In genomic region chr2:108776475-108776874, GRCh38 we compare ENCODE assay signal across 1 cellular context.
TF ChIP-seq lines count a peak whose summit lies in the region.

No MANE protein-coding gene starts in this region.

TF ChIP-seq in GM12878, 131 proteins besides CTCF, POLR2A, EP300 and RAD21 (continued from another document and continues in another):
- no peak for TF ChIP-seq PBX3 (IDR thresholded peaks at IDR 0.05; ENCODE audit: insufficient replicate concordance, low read depth, low read length)
- TF ChIP-seq PRDM15 (CRISPR knock-in tag; IDR thresholded peaks at IDR 0.05) = no peak
- TF ChIP-seq SREBF2 (IDR thresholded peaks at IDR 0.05; ENCODE audit: low read length) = no peak
- peak; percentile 35; the same call in 1 of the 2 replicates for TF ChIP-seq JUND (IDR thresholded peaks at IDR 0.05; ENCODE audit: low read depth, low read length)
- TF ChIP-seq TBL1XR1 (IDR thresholded peaks at IDR 0.05; ENCODE audit: low read depth, low read length) = peak; percentile 95
- no peak for TF ChIP-seq HDAC6 (IDR thresholded peaks at IDR 0.05; ENCODE audit: unreplicated experiment)
- no peak for TF ChIP-seq BRCA1 (IDR thresholded peaks at IDR 0.05; ENCODE audit: low read depth, low read length)
- TF ChIP-seq BACH1 (IDR thresholded peaks at IDR 0.05; ENCODE audit: borderline replicate concordance) = no peak
- no peak for TF ChIP-seq ZSCAN29 (IDR thresholded peaks at IDR 0.05)
- TF ChIP-seq RFX5 (IDR thresholded peaks at IDR 0.05; ENCODE audit: low read depth, low read length) = no peak
- TF ChIP-seq ZNF687 (IDR thresholded peaks at IDR 0.05) = 0 out of 2 replicates have a peak, but pooled peaks have one; percentile 16
- no peak for TF ChIP-seq CEBPZ (IDR thresholded peaks at IDR 0.05; ENCODE audit: low read depth, low read length)
- no peak for TF ChIP-seq KDM1A (IDR thresholded peaks at IDR 0.05; ENCODE audit: borderline replicate concordance)
- no peak for TF ChIP-seq NRF1 (conservative IDR thresholded peaks at IDR 0.05; ENCODE audit: low read depth, low read length)
- TF ChIP-seq RB1 (IDR thresholded peaks at IDR 0.05; ENCODE audit: borderline replicate concordance) = no peak
- peak; percentile 99 for TF ChIP-seq RUNX3 (IDR thresholded peaks at IDR 0.05; ENCODE audit: low read length)
- TF ChIP-seq FOXK2 (IDR thresholded peaks at IDR 0.05) = peak; percentile 30; the same call in 1 of the 2 replicates
- no peak for TF ChIP-seq POLR2AphosphoS2 (IDR thresholded peaks at IDR 0.05; ENCODE audit: low read depth, low read length)
- no peak for TF ChIP-seq SUZ12 (IDR thresholded peaks at IDR 0.05; ENCODE audit: unreplicated experiment)
- no peak for TF ChIP-seq CHD4 (IDR thresholded peaks at IDR 0.05)
- TF ChIP-seq ZBTB4 (CRISPR knock-in tag; IDR thresholded peaks at IDR 0.05) = no peak
- no peak for TF ChIP-seq HDAC2 (IDR thresholded peaks at IDR 0.05)
- no peak; a peak in 1 of 4 replicates for TF ChIP-seq SRF (IDR thresholded peaks at IDR 0.05; ENCODE audit: low read depth in 2 of 2, low read length in 2 of 2)
- no peak for TF ChIP-seq YBX1 (IDR thresholded peaks at IDR 0.05)
- TF ChIP-seq SIX5 (IDR thresholded peaks at IDR 0.05; ENCODE audit: low read depth, low read length, severe bottlenecking) = no peak
- TF ChIP-seq ZNF622 (IDR thresholded peaks at IDR 0.05) = no peak
- TF ChIP-seq TCF7 (IDR thresholded peaks at IDR 0.05; ENCODE audit: borderline replicate concordance) = no peak
- peak; percentile 92 for TF ChIP-seq ZNF217 (IDR thresholded peaks at IDR 0.05)
- no peak for TF ChIP-seq ZNF384 (IDR thresholded peaks at IDR 0.05; ENCODE audit: borderline replicate concordance, low read depth, low read length)
- no peak for TF ChIP-seq IRF3 (IDR thresholded peaks at IDR 0.05)
- TF ChIP-seq HSF1 (IDR thresholded peaks at IDR 0.05; ENCODE audit: low read depth, low read length) = no peak
- TF ChIP-seq ZNF592 (IDR thresholded peaks at IDR 0.05) = peak; percentile 90
- TF ChIP-seq ESRRA (IDR thresholded peaks at IDR 0.05; ENCODE audit: low read length) = no peak
- TF ChIP-seq RCOR1 (conservative IDR thresholded peaks at IDR 0.05; ENCODE audit: low read depth, low read length) = no peak
- peak in 1 of 2 experiments; percentile 18; a peak in 1 of 4 replicates for TF ChIP-seq ETV6 (conservative IDR thresholded peaks at IDR 0.05 in 1 of 2, IDR thresholded peaks at IDR 0.05 in 1 of 2; ENCODE audit: borderline replicate concordance in 1 of 2, low read depth in 1 of 2)
- TF ChIP-seq MEF2B (IDR thresholded peaks at IDR 0.05; ENCODE audit: partially characterized antibody, poor library complexity, severe bottlenecking) = peak; percentile 99
